ENCODE assay signal across 12 cellular contexts in the genomic region with DNA sequence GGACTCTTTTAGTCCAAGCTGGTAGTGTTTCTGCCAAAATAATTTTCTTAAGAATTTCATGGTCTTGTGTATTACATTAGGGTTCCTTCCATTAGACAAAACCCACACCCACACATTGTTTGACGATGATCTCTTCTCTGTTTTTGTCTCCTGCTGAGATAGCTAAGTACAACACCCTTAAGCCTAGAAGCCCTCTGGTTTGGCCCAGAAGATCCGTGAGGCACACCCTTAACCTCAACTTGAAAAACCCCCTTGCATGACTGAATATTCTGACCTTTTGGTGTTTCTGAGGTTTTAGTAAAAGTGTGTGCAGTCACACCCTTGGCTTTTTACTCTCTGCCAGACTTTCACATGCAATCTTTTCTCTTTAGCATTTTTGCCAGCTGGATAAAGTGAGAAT. TPM values are rescaled to one million over a fixed set of nuclear protein-coding genes. Genes with fewer than 3 reads are reported as not detected.
A peak's percentile ranks its signal among the peaks of the same experiment; 100 is the strongest.
DNase-seq lines count a peak whose midpoint lies in the region; ATAC-seq and TF ChIP-seq lines count a peak whose summit lies in the region.
"Had no signal": no experiment of that assay in that cellular context is flagged by ENCODE, and none has a peak within 500 bp of the region (broad histone marks: within the 10 kb centered on the region; RNA-seq: fewer than 3 reads in every experiment).

No MANE protein-coding gene starts in this region.

- H3K27ac ChIP-seq in epithelial cell of prostate, result peak overlapping the region; percentile 66
- H3K27ac ChIP-seq: pancreas had no signal

- ATAC-seq in GM19351 (IDR thresholded peaks at IDR 0.05; ENCODE audit: unreplicated experiment), result peak; percentile 82
- ATAC-seq in HG03565 (IDR thresholded peaks at IDR 0.05; ENCODE audit: unreplicated experiment), result peak; percentile 71
- ATAC-seq in left lobe of liver, result no peak
- no peak for ATAC-seq in T-cell (replicated peaks in 1 of 4)
- no peak for ATAC-seq in HG03135 (IDR thresholded peaks at IDR 0.05; ENCODE audit: unreplicated experiment)
- ATAC-seq: activated CD8-positive, alpha-beta memory T cell treated with anti-CD3 and anti-CD28 coated beads, Interleukin-2, amount 10 ng/mL, durations not matched to agents 7 days and 5 days had no signal

- POLR2A ChIA-PET in T-cell (lab: Charles Lee), result no interaction called here

- DNase-seq in AG20443 (ENCODE audit: low spot score), result peak; percentile 80
- no peak for DNase-seq in epithelial cell of prostate (ENCODE audit: low read depth, low spot score)
- no peak for DNase-seq in left lobe of liver (ENCODE audit: low spot score)
- DNase-seq in erythroblast (lab: John Stamatoyannopoulos, UW), result no peak
- DNase-seq in T-cell, result no peak
- DNase-seq: activated CD8-positive, alpha-beta memory T cell treated with anti-CD3 and anti-CD28 coated beads, Interleukin-2, amount 10 ng/mL, durations not matched to agents 7 days and 5 days; NCI-H446; pancreas; SK-N-SH had no signal

- H3K27ac Mint-ChIP-seq in T-cell, result no peak overlapping the region
- H3K27ac Mint-ChIP-seq: activated CD8-positive, alpha-beta memory T cell treated with anti-CD3 and anti-CD28 coated beads, Interleukin-2, amount 10 ng/mL, durations not matched to agents 7 days and 5 days had no signal

- no peak overlapping the region for H3K4me3 Mint-ChIP-seq in T-cell
- H3K4me3 Mint-ChIP-seq: activated CD8-positive, alpha-beta memory T cell treated with anti-CD3 and anti-CD28 coated beads, Interleukin-2, amount 10 ng/mL, durations not matched to agents 7 days and 5 days had no signal

- TF ChIP-seq POLR2A in erythroblast (IDR thresholded peaks at IDR 0.05; ENCODE audit: low read length), result no peak

- peaks cover 12 to 26% of the 10 kb centered on the region in 2 donors for H3K27me3 Mint-ChIP-seq in T-cell

- H3K4me1 Mint-ChIP-seq in T-cell, result peaks cover 0 to 3% (median 0%) of the 10 kb centered on the region in 3 donors

- no peaks in the 10 kb centered on the region for H3K36me3 Mint-ChIP-seq in T-cell

- CTCF ChIA-PET in T-cell (lab: Charles Lee), result no interaction called here

- H3K9me3 Mint-ChIP-seq in T-cell, result no peaks in the 10 kb centered on the region

RNA-seq across cellular contexts. Expression of gene ERCC6, which starts 29.3 kb away (rescaled TPM):
- total RNA-seq in left lobe of liver (12.6 TPM), T-cell (10 to 100 TPM; 34.6 to 40.7 (median 39.1) TPM)

RNA-seq across cellular contexts. Expression of gene SLC18A3, which starts 41.9 kb away (rescaled TPM):
- not detected for total RNA-seq in left lobe of liver
- not detected for total RNA-seq in T-cell
- total RNA-seq: activated CD8-positive, alpha-beta memory T cell treated with anti-CD3 and anti-CD28 coated beads, Interleukin-2, amount 10 ng/mL, durations not matched to agents 7 days and 5 days had no signal

RNA-seq across cellular contexts. Expression of gene CHAT, which starts 45.6 kb away (rescaled TPM):
- total RNA-seq in left lobe of liver (not detected), T-cell (not detected)
- total RNA-seq: activated CD8-positive, alpha-beta memory T cell treated with anti-CD3 and anti-CD28 coated beads, Interleukin-2, amount 10 ng/mL, durations not matched to agents 7 days and 5 days had no signal

Comparison
In these comparisons a context has a peak if more than half of its experiments do, and no peak if none do; other contexts are left out.
1. ATAC-seq: peak in GM19351 (single experiment) and HG03565 (single experiment); none in left lobe of liver (single experiment), T-cell (0 of 4) and HG03135 (single experiment).